Comparison of ENCODE assay signal across 24 cellular contexts in the genomic region with DNA sequence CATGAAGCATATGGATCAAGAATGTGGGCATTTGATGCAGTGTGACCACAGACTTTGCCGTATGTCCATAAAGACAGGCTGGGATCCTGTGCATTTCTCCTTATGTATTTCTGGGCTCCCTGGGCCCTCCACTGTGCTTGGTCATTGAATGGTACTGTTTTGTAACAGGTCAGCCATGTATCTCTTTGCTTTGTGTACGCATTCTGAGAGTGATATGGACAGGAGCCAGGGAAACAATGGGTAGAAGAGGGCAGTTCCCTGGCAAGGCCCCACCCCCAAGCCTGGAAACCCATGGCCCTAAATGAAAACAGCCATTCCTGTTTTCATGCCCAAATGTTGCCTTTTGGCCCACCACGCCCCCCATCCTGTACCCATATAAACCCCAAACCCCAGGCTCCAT.
"Had no signal": no experiment of that assay in that cellular context is flagged by ENCODE, and none has a peak within 500 bp of the region (broad histone marks: within the 10 kb centered on the region; RNA-seq: fewer than 3 reads in every experiment).

No MANE protein-coding gene starts in this region.

- H3K9me3 ChIP-seq: left ventricle myocardium inferior, lower lobe of right lung, prostate gland, right atrium auricular region, sigmoid colon, thoracic aorta, tibial nerve, upper lobe of left lung had no signal

- H3K27ac ChIP-seq: coronary artery, left ventricle myocardium inferior, lower lobe of right lung, prostate gland, right atrium auricular region, sigmoid colon, thoracic aorta, tibial nerve, upper lobe of left lung had no signal

- H3K4me1 ChIP-seq: lower lobe of right lung, prostate gland, right atrium auricular region, sigmoid colon, tibial nerve, upper lobe of left lung had no signal

- ATAC-seq: left colon; lower lobe of right lung; naive thymus-derived CD8-positive, alpha-beta T cell; stimulated activated memory B cell treated with anti-CD40 and anti-IgM and Interleukin-4, amounts not matched to agents 10 μg/mL and 1 μg/mL and 100 μg/mL, for 72 hours; stimulated activated naive CD8-positive, alpha-beta T cell treated with anti-CD3 and anti-CD28 coated beads, Interleukin-15, Interleukin-2, amounts not matched to agents 100 U/mL and 50 U/mL, for 24 hours had no signal

- H3K27ac Mint-ChIP-seq: immature natural killer cell; naive thymus-derived CD8-positive, alpha-beta T cell; nephron progenitor cell; stimulated activated memory B cell treated with anti-CD40 and anti-IgM and Interleukin-4, amounts not matched to agents 10 μg/mL and 1 μg/mL and 100 μg/mL, for 72 hours had no signal

- H3K9me3 Mint-ChIP-seq: immature natural killer cell; naive thymus-derived CD8-positive, alpha-beta T cell; nephron progenitor cell; stimulated activated memory B cell treated with anti-CD40 and anti-IgM and Interleukin-4, amounts not matched to agents 10 μg/mL and 1 μg/mL and 100 μg/mL, for 72 hours had no signal

- H3K27me3 ChIP-seq: right atrium auricular region, sigmoid colon, tibial nerve, upper lobe of left lung had no signal

- H3K4me3 ChIP-seq: coronary artery, left ventricle myocardium inferior, lower lobe of right lung, prostate gland, right atrium auricular region, sigmoid colon, thoracic aorta, tibial nerve, upper lobe of left lung had no signal

- H3K4me3 Mint-ChIP-seq: immature natural killer cell; naive thymus-derived CD8-positive, alpha-beta T cell; nephron progenitor cell; stimulated activated memory B cell treated with anti-CD40 and anti-IgM and Interleukin-4, amounts not matched to agents 10 μg/mL and 1 μg/mL and 100 μg/mL, for 72 hours had no signal

- DNase-seq: effector CD4-positive, alpha-beta T cell; hypothalamus; immature natural killer cell; islet precursor cell; kidney glomerular epithelial cell; left colon; left ventricle myocardium inferior; lower lobe of right lung; naive thymus-derived CD8-positive, alpha-beta T cell; nephron progenitor cell; nucleus accumbens; sigmoid colon; stimulated activated CD4-positive, alpha-beta T cell treated with anti-CD3 and anti-CD28 coated beads, Interleukin-4, amount 100 ng/mL, for 4 hours; stimulated activated naive CD8-positive, alpha-beta T cell treated with anti-CD3 and anti-CD28 coated beads, Interleukin-15, Interleukin-2, amounts not matched to agents 100 U/mL and 50 U/mL, for 24 hours; substantia nigra; upper lobe of left lung had no signal

- H3K36me3 Mint-ChIP-seq: immature natural killer cell; naive thymus-derived CD8-positive, alpha-beta T cell; stimulated activated memory B cell treated with anti-CD40 and anti-IgM and Interleukin-4, amounts not matched to agents 10 μg/mL and 1 μg/mL and 100 μg/mL, for 72 hours had no signal

- H3K36me3 ChIP-seq: left ventricle myocardium inferior, lower lobe of right lung, prostate gland, right atrium auricular region, sigmoid colon, thoracic aorta, tibial nerve, upper lobe of left lung had no signal

- FAIRE-seq: frontal cortex, urothelium cell line had no signal

- H3K4me1 Mint-ChIP-seq: immature natural killer cell; naive thymus-derived CD8-positive, alpha-beta T cell; stimulated activated memory B cell treated with anti-CD40 and anti-IgM and Interleukin-4, amounts not matched to agents 10 μg/mL and 1 μg/mL and 100 μg/mL, for 72 hours had no signal
